ENCODE assay signal across 8 cellular contexts in genomic region chr2:227939271-227940027, GRCh38.
DNase-seq lines count a peak whose midpoint lies in the region; ATAC-seq and TF ChIP-seq lines count a peak whose summit lies in the region.

No MANE protein-coding gene starts in this region.

- H3K27ac ChIP-seq in RWPE1 (no peak overlapping the region), substantia nigra (ENCODE audit: low read depth, low read length, poor library complexity, severe bottlenecking) (peak overlapping the region; percentile 58)

- CTCF ChIA-PET in RWPE1 (lab: Yijun Ruan, JAX): no interaction called here

- ATAC-seq in HG03442 (IDR thresholded peaks at IDR 0.05; ENCODE audit: unreplicated experiment) (peak; percentile 62), HG03039 (IDR thresholded peaks at IDR 0.05; ENCODE audit: unreplicated experiment) (no peak)

- POLR2A ChIA-PET in RWPE1 (lab: Yijun Ruan, JAX; ENCODE audit: low non-redundant PET): no interaction called here

- DNase-seq in NCI-H2107 treated with DMSO at 0.1 percent for 48 hours (lab: John Stamatoyannopoulos, UW; ENCODE audit: unreplicated experiment): peak; percentile 41
- no peak for DNase-seq in NCI-H2107 (lab: John Stamatoyannopoulos, UW)
- DNase-seq in RWPE1 (ENCODE audit: low spot score): peak; percentile 13
- peak; percentile 62 for DNase-seq in foreskin melanocyte
- DNase-seq in substantia nigra (lab: John Stamatoyannopoulos, UW): peak in 39 of 49 donors; percentile 2 to 67 (median 27)
- DNase-seq in NCI-H446 treated with DMSO at 0.1 percent for 48 hours (lab: John Stamatoyannopoulos, UW): no peak

- TF ChIP-seq CTCF in RWPE1 (conservative IDR thresholded peaks at IDR 0.05; ENCODE audit: low read depth): no peak; the same call in 1 of the 2 replicates

Comparison
In these comparisons a context has a peak if more than half of its experiments do, and no peak if none do; other contexts are left out.
1. DNase-seq: peak in NCI-H2107 treated with DMSO at 0.1 percent for 48 hours (single experiment), RWPE1 (single experiment), foreskin melanocyte (single experiment) and substantia nigra (39 of 49); none in NCI-H2107 (single experiment) and NCI-H446 treated with DMSO at 0.1 percent for 48 hours (single experiment).